12 cellular contexts compared by ENCODE assay signal in genomic region chr11:75801362-75802021, GRCh38. TPM values are rescaled to one million over a fixed set of nuclear protein-coding genes. Genes with fewer than 3 reads are reported as not detected.
DNase-seq lines count a peak whose midpoint lies in the region; ATAC-seq and TF ChIP-seq lines count a peak whose summit lies in the region.
"Had no signal": no experiment of that assay in that cellular context is flagged by ENCODE, and none has a peak within 500 bp of the region (broad histone marks: within the 10 kb centered on the region; RNA-seq: fewer than 3 reads in every experiment).

No MANE protein-coding gene starts in this region.

- peaks cover 20% of the 10 kb centered on the region for H3K4me1 Mint-ChIP-seq in activated CD8-positive, alpha-beta T cell treated with anti-CD3 and anti-CD28 coated beads, Interleukin-2, amount 10 ng/mL, durations not matched to agents 7 days and 5 days (ENCODE audit: low read depth)
- H3K4me1 Mint-ChIP-seq in activated T-cell treated with anti-CD3 and anti-CD28 coated beads, Interleukin-2, amount 50 U/mL, for 72 hours (ENCODE audit: low read depth), result peaks cover 7% of the 10 kb centered on the region
- peaks cover 6% of the 10 kb centered on the region for H3K4me1 Mint-ChIP-seq in mesothelial cell of epicardium

- POLR2A ChIA-PET in activated CD8-positive, alpha-beta T cell treated with anti-CD3 and anti-CD28 coated beads, Interleukin-2, amount 10 ng/mL, durations not matched to agents 7 days and 5 days (lab: Charles Lee), result interaction anchor here (1.2 kb wide), 1 partner anchor 14 kb away, joined by 3 read pairs; no protein-coding TSS in a partner anchor

- H3K4me3 Mint-ChIP-seq in activated CD8-positive, alpha-beta T cell treated with anti-CD3 and anti-CD28 coated beads, Interleukin-2, amount 10 ng/mL, durations not matched to agents 7 days and 5 days, result no peak overlapping the region
- H3K4me3 Mint-ChIP-seq in activated T-cell treated with anti-CD3 and anti-CD28 coated beads, Interleukin-2, amount 50 U/mL, for 72 hours, result no peak overlapping the region
- H3K4me3 Mint-ChIP-seq in mesothelial cell of epicardium, result no peak overlapping the region

- no peak for TF ChIP-seq CTCF in mesothelial cell of epicardium (IDR thresholded peaks at IDR 0.05; ENCODE audit: unreplicated experiment)

- ATAC-seq in HG03354 (IDR thresholded peaks at IDR 0.05; ENCODE audit: poor library complexity, severe bottlenecking, unreplicated experiment), result peak; percentile 57
- ATAC-seq in activated CD8-positive, alpha-beta T cell treated with anti-CD3 and anti-CD28 coated beads, Interleukin-2, amount 10 ng/mL, durations not matched to agents 7 days and 5 days, result no peak
- no peak for ATAC-seq in activated T-cell treated with anti-CD3 and anti-CD28 coated beads, Interleukin-2, amount 50 U/mL, for 72 hours (replicated peaks in 1 of 2)
- ATAC-seq: stimulated activated naive CD8-positive, alpha-beta T cell treated with anti-CD3 and anti-CD28 coated beads, Interleukin-15, Interleukin-2, amounts not matched to agents 100 U/mL and 50 U/mL, for 24 hours had no signal

- no peaks in the 10 kb centered on the region for H3K9me3 Mint-ChIP-seq in activated CD8-positive, alpha-beta T cell treated with anti-CD3 and anti-CD28 coated beads, Interleukin-2, amount 10 ng/mL, durations not matched to agents 7 days and 5 days (ENCODE audit: insufficient read depth)
- H3K9me3 Mint-ChIP-seq in activated T-cell treated with anti-CD3 and anti-CD28 coated beads, Interleukin-2, amount 50 U/mL, for 72 hours, result no peaks in the 10 kb centered on the region
- no peaks in the 10 kb centered on the region for H3K9me3 Mint-ChIP-seq in mesothelial cell of epicardium

- H3K36me3 Mint-ChIP-seq in activated CD8-positive, alpha-beta T cell treated with anti-CD3 and anti-CD28 coated beads, Interleukin-2, amount 10 ng/mL, durations not matched to agents 7 days and 5 days (ENCODE audit: low read depth), result no peaks in the 10 kb centered on the region
- H3K36me3 Mint-ChIP-seq in activated T-cell treated with anti-CD3 and anti-CD28 coated beads, Interleukin-2, amount 50 U/mL, for 72 hours (ENCODE audit: insufficient read depth in 2 of 2), result no peaks in the 10 kb centered on the region
- H3K36me3 Mint-ChIP-seq in mesothelial cell of epicardium, result no peaks in the 10 kb centered on the region

- DNase-seq in CD1c-positive myeloid dendritic cell (ENCODE audit: extremely low spot score) (peak; percentile 89), myocyte (ENCODE audit: low read depth) (peak; percentile 40), NCI-H187 (lab: John Stamatoyannopoulos, UW) (no peak), NCI-H526 treated with DMSO at 0.1 percent for 48 hours (lab: John Stamatoyannopoulos, UW) (no peak), mesothelial cell of epicardium (ENCODE audit: low spot score in 2 of 2, unreplicated experiment in 2 of 2) (no peak)
- no peak for DNase-seq in activated CD8-positive, alpha-beta T cell treated with anti-CD3 and anti-CD28 coated beads, Interleukin-2, amount 10 ng/mL, durations not matched to agents 7 days and 5 days
- no peak for DNase-seq in activated T-cell treated with anti-CD3 and anti-CD28 coated beads, Interleukin-2, amount 50 U/mL, for 72 hours
- DNase-seq: NCI-H69; stimulated activated CD4-positive, alpha-beta T cell treated with anti-CD3 and anti-CD28 coated beads, Interleukin-4, amount 100 ng/mL, for 4 hours; stimulated activated naive CD8-positive, alpha-beta T cell treated with anti-CD3 and anti-CD28 coated beads, Interleukin-15, Interleukin-2, amounts not matched to agents 100 U/mL and 50 U/mL, for 24 hours; WERI-Rb-1 had no signal

- peak overlapping the region; percentile 41 for H3K27ac Mint-ChIP-seq in activated CD8-positive, alpha-beta T cell treated with anti-CD3 and anti-CD28 coated beads, Interleukin-2, amount 10 ng/mL, durations not matched to agents 7 days and 5 days
- no peak overlapping the region for H3K27ac Mint-ChIP-seq in activated T-cell treated with anti-CD3 and anti-CD28 coated beads, Interleukin-2, amount 50 U/mL, for 72 hours
- H3K27ac Mint-ChIP-seq in mesothelial cell of epicardium, result no peak overlapping the region

- H3K27me3 Mint-ChIP-seq in activated CD8-positive, alpha-beta T cell treated with anti-CD3 and anti-CD28 coated beads, Interleukin-2, amount 10 ng/mL, durations not matched to agents 7 days and 5 days (ENCODE audit: low read depth), result no peaks in the 10 kb centered on the region
- H3K27me3 Mint-ChIP-seq in activated T-cell treated with anti-CD3 and anti-CD28 coated beads, Interleukin-2, amount 50 U/mL, for 72 hours (ENCODE audit: low read depth), result no peaks in the 10 kb centered on the region
- no peaks in the 10 kb centered on the region for H3K27me3 Mint-ChIP-seq in mesothelial cell of epicardium (ENCODE audit: low read depth)

- CTCF ChIA-PET in activated CD8-positive, alpha-beta T cell treated with anti-CD3 and anti-CD28 coated beads, Interleukin-2, amount 10 ng/mL, durations not matched to agents 7 days and 5 days (lab: Charles Lee), result interaction anchor here (0.7 to 5.0 kb wide), 17 partner anchors 10 to 406 kb away, joined by 3 to 97 read pairs (median 9); partner anchors contain the start of gene UVRAG

RNA-seq across cellular contexts. Expression of gene UVRAG, which starts 13.5 kb away (rescaled TPM):
- total RNA-seq in activated CD8-positive, alpha-beta T cell treated with anti-CD3 and anti-CD28 coated beads, Interleukin-2, amount 10 ng/mL, durations not matched to agents 7 days and 5 days, result 10 to 100 TPM; 19.8 to 21.1 TPM
- total RNA-seq in myocyte (9.2 and 14.1 TPM in 2 replicates), mesothelial cell of epicardium (27.3 to 27.6 TPM (median 27.4 TPM) in 3 replicates)
- 7.4 TPM for polyA plus RNA-seq in myocyte (2012)
- 10 to 100 TPM; 18.6 to 20.7 TPM for total RNA-seq in activated T-cell treated with anti-CD3 and anti-CD28 coated beads, Interleukin-2, amount 50 U/mL, for 72 hours

RNA-seq across cellular contexts. Expression of gene DGAT2, which starts 32.9 kb away (rescaled TPM):
- total RNA-seq in activated CD8-positive, alpha-beta T cell treated with anti-CD3 and anti-CD28 coated beads, Interleukin-2, amount 10 ng/mL, durations not matched to agents 7 days and 5 days, result under 1 TPM; 0.37 to 0.76 TPM
- total RNA-seq in myocyte (1.2 and 1.7 TPM in 2 replicates), mesothelial cell of epicardium (1.3 TPM in 3 replicates)
- polyA plus RNA-seq in myocyte (2012), result 0.16 TPM
- total RNA-seq in activated T-cell treated with anti-CD3 and anti-CD28 coated beads, Interleukin-2, amount 50 U/mL, for 72 hours, result 1 to 10 TPM; 2.8 to 3.4 TPM

Comparison
In these comparisons a context has a peak if more than half of its experiments do, and no peak if none do; other contexts are left out.
1. DNase-seq: peak in CD1c-positive myeloid dendritic cell (single experiment) and myocyte (single experiment); none in activated CD8-positive, alpha-beta T cell treated with anti-CD3 and anti-CD28 coated beads, Interleukin-2, amount 10 ng/mL, durations not matched to agents 7 days and 5 days (single experiment), NCI-H187 (0 of 2), activated T-cell treated with anti-CD3 and anti-CD28 coated beads, Interleukin-2, amount 50 U/mL, for 72 hours (0 of 2), NCI-H526 treated with DMSO at 0.1 percent for 48 hours (single experiment) and mesothelial cell of epicardium (0 of 2).